ENCODE assay signal across 26 cellular contexts in genomic region chr6:25640871-25641270, GRCh38. TPM values are rescaled to one million over a fixed set of nuclear protein-coding genes. Genes with fewer than 3 reads are reported as not detected.
DNase-seq lines count a peak whose midpoint lies in the region; ATAC-seq, FAIRE-seq and TF ChIP-seq lines count a peak whose summit lies in the region.
"Had no signal": no experiment of that assay in that cellular context is flagged by ENCODE, and none has a peak within 500 bp of the region (broad histone marks: within the 10 kb centered on the region; RNA-seq: fewer than 3 reads in every experiment).

No MANE protein-coding gene starts in this region.

- intact Hi-C loops in HepG2 (cut with micrococcal nuclease; ENCODE audit: unreplicated experiment) (loop anchor here (5.0 kb wide), 1 partner anchor 271 kb away; no protein-coding TSS in a partner anchor), right lobe of liver (cut with DNase I) (no loop called here)

- no peaks in the 10 kb centered on the region for H3K36me3 Mint-ChIP-seq in progenitor cell of endocrine pancreas (ENCODE audit: insufficient read depth)
- no peaks in the 10 kb centered on the region for H3K36me3 Mint-ChIP-seq in glutamatergic neuron (ENCODE audit: unreplicated experiment)
- H3K36me3 Mint-ChIP-seq: CD14-positive monocyte; CD8-positive, alpha-beta memory T cell had no signal

- POLR2A ChIA-PET in HepG2 (lab: Yijun Ruan, JAX) = interaction anchor here (0.8 to 3.1 kb wide), 4 partner anchors 12 to 1300 kb away, joined by 3 to 53 read pairs (median 7); no protein-coding TSS in a partner anchor

- in situ Hi-C loops in HepG2 (cut with HindIII; ENCODE audit: extremely low pct_ligation_motif_present, low pct_unique_long_range_greater_than_20kb) = no loop called here

- no peaks in the 10 kb centered on the region for H3K27me3 Mint-ChIP-seq in progenitor cell of endocrine pancreas
- H3K27me3 Mint-ChIP-seq in glutamatergic neuron (ENCODE audit: unreplicated experiment) = peaks cover 4% of the 10 kb centered on the region

- H3K4me1 Mint-ChIP-seq in progenitor cell of endocrine pancreas (ENCODE audit: low read depth) (peaks cover 72% of the 10 kb centered on the region), glutamatergic neuron (ENCODE audit: low read depth, unreplicated experiment) (peaks cover 22% of the 10 kb centered on the region)
- H3K4me1 Mint-ChIP-seq: CD8-positive, alpha-beta memory T cell had no signal

- 83% methylated on average over 4 of the region's 4 CpGs for WGBS in HepG2 (ENCODE audit: low lambda C conversion rate)
- 80% methylated on average over 3 of the region's 4 CpGs for WGBS in right lobe of liver (ENCODE audit: insufficient coverage, low coverage, low lambda C conversion rate, missing lambda C conversion rate)

- no peak overlapping the region for H2AFZ ChIP-seq in HepG2 (ENCODE audit: low read length)
- H2AFZ ChIP-seq: GM23338 had no signal

- H3K27me3 ChIP-seq in HepG2 (ENCODE audit: control insufficient read depth in 1 of 2, insufficient read depth in 2 of 2, low read length in 2 of 2) (no peaks in the 10 kb centered on the region), right lobe of liver (no peaks in the 10 kb centered on the region), foreskin keratinocyte (peaks cover 46% of the 10 kb centered on the region)
- H3K27me3 ChIP-seq: BE2C; BLaER1 treated with 17β-estradiol and CSF1 and Interleukin-3, amounts not matched to agents 10 nM and 100 nM had no signal

- H4K20me1 ChIP-seq in HepG2 (ENCODE audit: insufficient read depth, low read length) = no peaks in the 10 kb centered on the region
- H4K20me1 ChIP-seq: BLaER1 treated with 17β-estradiol and CSF1 and Interleukin-3, amounts not matched to agents 10 nM and 100 nM had no signal

- TF ChIP-seq POLR2A in HepG2 (IDR thresholded peaks at IDR 0.05; ENCODE audit: insufficient read depth in 1 of 2, low read depth in 2 of 2, low read length in 2 of 2) (no peak), right lobe of liver (IDR thresholded peaks at IDR 0.05) (no peak)

- TF ChIP-seq CTCF in HepG2 (CRISPR knock-in tag; IDR thresholded peaks at IDR 0.05) (no peak), right lobe of liver (IDR thresholded peaks at IDR 0.05) (no peak), VCaP (conservative IDR thresholded peaks at IDR 0.05) (no peak), progenitor cell of endocrine pancreas (IDR thresholded peaks at IDR 0.05; ENCODE audit: unreplicated experiment) (no peak), foreskin keratinocyte (conservative IDR thresholded peaks at IDR 0.05) (no peak), glutamatergic neuron (IDR thresholded peaks at IDR 0.05; ENCODE audit: partially characterized antibody, unreplicated experiment) (no peak)

- no peak for FAIRE-seq in HepG2 (lab: Jason Lieb, UNC)
- FAIRE-seq: A204.1, G401.6, GM12892, GM19239 had no signal

- peaks cover 96% of the 10 kb centered on the region for H3K4me1 ChIP-seq in HepG2 (ENCODE audit: insufficient read depth, low read length)
- peaks cover 0 to 7% (median 0%) of the 10 kb centered on the region in 4 donors for H3K4me1 ChIP-seq in right lobe of liver
- no peaks in the 10 kb centered on the region for H3K4me1 ChIP-seq in foreskin keratinocyte
- H3K4me1 ChIP-seq: BLaER1 treated with 17β-estradiol and CSF1 and Interleukin-3, amounts not matched to agents 10 nM and 100 nM had no signal

- no peaks in the 10 kb centered on the region for H3K79me2 ChIP-seq in HepG2 (ENCODE audit: insufficient read depth, low read length)

- H3K36me3 ChIP-seq in HepG2 (replicated peaks in 1 of 2; ENCODE audit: control insufficient read depth in 1 of 2, insufficient read depth in 2 of 2, low read length in 2 of 2) (no peaks in the 10 kb centered on the region), right lobe of liver (no peaks in the 10 kb centered on the region)
- H3K36me3 ChIP-seq: BE2C; BLaER1 treated with 17β-estradiol and CSF1 and Interleukin-3, amounts not matched to agents 10 nM and 100 nM had no signal

- CTCF ChIA-PET in HepG2 (lab: Yijun Ruan, JAX; ENCODE audit: low intra/inter-chr PET ratio, low total read pairs) = no interaction called here

- H3K9ac ChIP-seq in HepG2 (ENCODE audit: insufficient read depth, low read depth, low read length) = no peak overlapping the region
- H3K9ac ChIP-seq: BLaER1 treated with 17β-estradiol and CSF1 and Interleukin-3, amounts not matched to agents 10 nM and 100 nM had no signal

- H3K27ac ChIP-seq in HepG2 (ENCODE audit: extremely low read length, insufficient read depth, low read length) (peak overlapping the region; percentile 89), right lobe of liver (no peak overlapping the region), VCaP (peak overlapping the region; percentile 95), foreskin keratinocyte (no peak overlapping the region)
- H3K27ac ChIP-seq: 22Rv1; BLaER1 treated with 17β-estradiol and CSF1 and Interleukin-3, amounts not matched to agents 10 nM and 100 nM had no signal

- TF ChIP-seq RAD21 in HepG2 (CRISPR knock-in tag; IDR thresholded peaks at IDR 0.05) = no peak

- ATAC-seq in HepG2 (no peak), right lobe of liver (no peak), foreskin keratinocyte (no peak), GM21526 (IDR thresholded peaks at IDR 0.05; ENCODE audit: low FRiP score, unreplicated experiment) (no peak)
- ATAC-seq: GM23338, HCT116 had no signal

- BruUV-seq in HepG2 (replicated peaks; lab: Mats Ljungman, UMichigan) = no TSS peak

- H3K9me3 ChIP-seq in HepG2 (ENCODE audit: low read length) (no peaks in the 10 kb centered on the region), right lobe of liver (no peaks in the 10 kb centered on the region)
- H3K9me3 ChIP-seq: BE2C; BLaER1 treated with 17β-estradiol and CSF1 and Interleukin-3, amounts not matched to agents 10 nM and 100 nM had no signal

- DNase-seq in HepG2 (ENCODE audit: low spot score) (no peak), right lobe of liver (no peak), progenitor cell of endocrine pancreas (ENCODE audit: low spot score, unreplicated experiment) (no peak), foreskin keratinocyte (no peak), glutamatergic neuron (no peak)
- DNase-seq: ACHN; AML-193; BE2C; Calu3; CD4-positive, alpha-beta T cell; CD8-positive, alpha-beta memory T cell; DMS79 treated with DMSO at 0.1 percent for 48 hours; H9 had no signal

- H3K4me3 ChIP-seq in HepG2 (replicated peaks in 1 of 3; ENCODE audit: insufficient read depth in 1 of 3, low read depth in 2 of 3, low read length in 3 of 3) = no peak overlapping the region
- H3K4me3 ChIP-seq in right lobe of liver = no peak overlapping the region
- H3K4me3 ChIP-seq: BLaER1 treated with 17β-estradiol and CSF1 and Interleukin-3, amounts not matched to agents 10 nM and 100 nM; GM23338 had no signal

- no peak overlapping the region for H3K4me3 Mint-ChIP-seq in progenitor cell of endocrine pancreas (ENCODE audit: low read depth)
- no peak overlapping the region for H3K4me3 Mint-ChIP-seq in glutamatergic neuron (ENCODE audit: unreplicated experiment)
- H3K4me3 Mint-ChIP-seq: CD4-positive, alpha-beta T cell; CD8-positive, alpha-beta memory T cell; GM23338; H9 had no signal

- H3K27ac Mint-ChIP-seq in progenitor cell of endocrine pancreas (peak overlapping the region; percentile 51), glutamatergic neuron (ENCODE audit: unreplicated experiment) (no peak overlapping the region)
- H3K27ac Mint-ChIP-seq: CD4-positive, alpha-beta T cell; CD8-positive, alpha-beta memory T cell; GM23338; H9 had no signal

- H3K4me2 ChIP-seq in HepG2 (ENCODE audit: low read depth, low read length) = peak overlapping the region; percentile 37
- H3K4me2 ChIP-seq: BLaER1 treated with 17β-estradiol and CSF1 and Interleukin-3, amounts not matched to agents 10 nM and 100 nM; GM23338 had no signal

- TF ChIP-seq EP300 in HepG2 (IDR thresholded peaks at IDR 0.05; ENCODE audit: low read depth in 2 of 2, low read length in 2 of 2) = no peak
- no peak for TF ChIP-seq EP300 in HepG2 (CRISPR knock-in tag; IDR thresholded peaks at IDR 0.05; ENCODE audit: borderline replicate concordance)

- H3K9me3 Mint-ChIP-seq in progenitor cell of endocrine pancreas (ENCODE audit: low read depth) (no peaks in the 10 kb centered on the region), glutamatergic neuron (ENCODE audit: unreplicated experiment) (peaks cover 2% of the 10 kb centered on the region)
- H3K9me3 Mint-ChIP-seq: GM23338, H9 had no signal

RNA-seq across cellular contexts. Expression of gene SCGN, which starts 11.1 kb away (rescaled TPM):
- total RNA-seq in HepG2 (2016; rRNA removed; fragmentation: Illumina TruSeq; extraction: Trizol) (29.0 and 45.4 TPM in 2 replicates), right lobe of liver (1 to 10 TPM in 3 of 6 experiments, under 1 TPM in 3; 0.74 to 2.2 (median 0.99) TPM), progenitor cell of endocrine pancreas (95.0 and 97.2 TPM in 2 replicates), foreskin keratinocyte (not detected in 2 replicates), glutamatergic neuron (ENCODE audit: unreplicated experiment) (1.2 TPM)
- 4.4 and 5.6 TPM in 2 replicates for total RNA-seq in HepG2 (2016; cell fraction: cytosol; rRNA removed; fragmentation: Illumina TruSeq; extraction: Trizol; ENCODE audit: low read depth)
- 27.9 and 49.4 TPM in 2 replicates for total RNA-seq in HepG2 (2016; cell fraction: insoluble cytoplasmic fraction; rRNA removed; fragmentation: Illumina TruSeq; extraction: Trizol)
- 10.6 and 11.2 TPM in 2 replicates for total RNA-seq in HepG2 (2016; cell fraction: membrane; rRNA removed; fragmentation: Illumina TruSeq; extraction: Trizol)
- total RNA-seq in HepG2 (2016; cell fraction: nucleus; rRNA removed; fragmentation: Illumina TruSeq; extraction: Trizol) = 10.5 and 10.7 TPM in 2 replicates
- polyA plus RNA-seq in HepG2 (2011; rRNA removed) (2.1 and 2.9 TPM in 2 replicates), foreskin keratinocyte (not detected in 2 replicates)
- 2.7 and 3.3 TPM in 2 replicates for polyA plus RNA-seq in HepG2 (2011; cell fraction: cytosol; rRNA removed)
- polyA plus RNA-seq in HepG2 (2011; cell fraction: nucleus; rRNA removed) = 0.71 and 0.87 TPM in 2 replicates
- polyA plus RNA-seq in HepG2 (2012) = 3.0 and 8.3 TPM in 2 replicates
- polyA plus RNA-seq in HepG2 (2016; cell fraction: cytosol; fragmentation: Illumina TruSeq; extraction: Trizol; ENCODE audit: low read depth) = 4.5 and 4.7 TPM in 2 replicates
- polyA plus RNA-seq in HepG2 (2016; cell fraction: insoluble cytoplasmic fraction; fragmentation: Illumina TruSeq; extraction: Trizol; ENCODE audit: low read depth) = 43.5 and 45.3 TPM in 2 replicates
- polyA plus RNA-seq in HepG2 (2016; cell fraction: membrane; fragmentation: Illumina TruSeq; extraction: Trizol; ENCODE audit: low read depth) = 8.0 and 8.2 TPM in 2 replicates
- polyA plus RNA-seq in HepG2 (2016; cell fraction: nucleus; fragmentation: Illumina TruSeq; extraction: Trizol; ENCODE audit: insufficient read depth, low read depth) = 14.9 and 15.4 TPM in 2 replicates
- 2.1 TPM in 1 of 2 replicates, not detected in the other for polyA minus RNA-seq in HepG2 (2011; rRNA and poly(A)+ RNA removed; ENCODE audit: low replicate concordance)
- polyA minus RNA-seq in HepG2 (2011; cell fraction: cytosol; rRNA and poly(A)+ RNA removed) = 0.89 and 1.1 TPM in 2 replicates
- polyA minus RNA-seq in HepG2 (2011; cell fraction: nucleus; rRNA and poly(A)+ RNA removed) = 0.52 TPM in 1 of 2 replicates, not detected in the other
- total RNA-seq: CD4-positive, alpha-beta T cell; CD8-positive, alpha-beta memory T cell; Daoy; GM23338; H4; H9 had no signal
- polyA plus RNA-seq: CD14-positive monocyte; CD8-positive, alpha-beta memory T cell; GM23338 had no signal

Comparison
In these comparisons a context has a peak if more than half of its experiments do, and no peak if none do; other contexts are left out.
1. H3K27ac ChIP-seq: peak in HepG2 (single experiment) and VCaP (single experiment); none in right lobe of liver (0 of 3) and foreskin keratinocyte (single experiment).